9 cellular contexts compared by ENCODE assay signal in genomic region chr2:191246820-191247380, GRCh38. TPM values are rescaled to one million over a fixed set of nuclear protein-coding genes. Genes with fewer than 3 reads are reported as not detected.
DNase-seq lines count a peak whose midpoint lies in the region; ATAC-seq, FAIRE-seq and TF ChIP-seq lines count a peak whose summit lies in the region.
"Had no signal": no experiment of that assay in that cellular context is flagged by ENCODE, and none has a peak within 500 bp of the region (broad histone marks: within the 10 kb centered on the region; RNA-seq: fewer than 3 reads in every experiment).

No MANE protein-coding gene starts in this region.

- CTCF ChIA-PET in Calu3 (lab: Charles Lee): interaction anchor here (0.6 to 2.1 kb wide), 2 partner anchors 81 to 290 kb away, joined by 3 to 8 read pairs; no protein-coding TSS in a partner anchor

- no peak overlapping the region for H3K27ac ChIP-seq in SK-N-MC
- H3K27ac ChIP-seq in pancreas: peak overlapping the region; percentile 27 to 97 (median 83)

- H3K4me1 ChIP-seq in pancreas: peaks cover 19 to 46% (median 20%) of the 10 kb centered on the region in 3 donors

- no peak for TF ChIP-seq CTCF in Calu3 (IDR thresholded peaks at IDR 0.05; ENCODE audit: unreplicated experiment)
- no peak for TF ChIP-seq CTCF in fibroblast of villous mesenchyme (IDR thresholded peaks at IDR 0.05; ENCODE audit: insufficient read depth, low read depth, low read length)
- no peak for TF ChIP-seq CTCF in pancreas (IDR thresholded peaks at IDR 0.05)

- H3K4me3 ChIP-seq in SK-N-MC (peak overlapping the region; percentile 99), fibroblast of villous mesenchyme (ENCODE audit: low read depth, low read length) (peak overlapping the region; percentile 89), pancreas (peak overlapping the region in 2 of 4 donors; percentile 93 to 97)

- DNase-seq in Calu3 (no peak), SK-N-MC (ENCODE audit: low read depth, low spot score) (no peak), fibroblast of villous mesenchyme (ENCODE audit: low read depth) (peak; percentile 40), pancreas (no peak), NCI-H1694 treated with DMSO at 0.1 percent for 48 hours (lab: John Stamatoyannopoulos, UW) (no peak), T-helper 2 cell (no peak)
- DNase-seq: T-helper 9 cell had no signal

- peak overlapping the region; percentile 80 for H3K4me3 Mint-ChIP-seq in Calu3 (ENCODE audit: low read depth, unreplicated experiment)

- intact Hi-C loops in Calu3 (cut with micrococcal nuclease; ENCODE audit: unreplicated experiment) (loop anchor here (1.0 to 5.0 kb wide), 4 partner anchors 50 to 254 kb away; no protein-coding TSS in a partner anchor), pancreas (cut with DNase I) (loop anchor here in 1 of 3 donors (10.0 kb wide), 1 partner anchor 118 kb away; no protein-coding TSS in a partner anchor)

- no peak for FAIRE-seq in pancreas (lab: Jason Lieb, UNC)

- WGBS in pancreas, 2 donors: 15 to 19% methylated on average over 6 of the region's 6 CpGs

- H3K4me1 Mint-ChIP-seq in Calu3 (ENCODE audit: low read depth, unreplicated experiment): peaks cover 53% of the 10 kb centered on the region

- no peaks in the 10 kb centered on the region for H3K27me3 ChIP-seq in pancreas

- H3K27me3 Mint-ChIP-seq in Calu3 (ENCODE audit: unreplicated experiment): no peaks in the 10 kb centered on the region

- peak overlapping the region; percentile 95 for H3K27ac Mint-ChIP-seq in Calu3 (ENCODE audit: unreplicated experiment)

- H3K36me3 ChIP-seq in SK-N-MC (ENCODE audit: insufficient read depth, low read length) (no peaks in the 10 kb centered on the region), pancreas (no peaks in the 10 kb centered on the region)

- peak in 2 of 4 donors; percentile 5 to 12 for ATAC-seq in pancreas
- ATAC-seq in HG03280 (IDR thresholded peaks at IDR 0.05; ENCODE audit: unreplicated experiment): no peak
- no peak for ATAC-seq in GM21367 (IDR thresholded peaks at IDR 0.05; ENCODE audit: unreplicated experiment)

- BruUV-seq in Calu3 (replicated peaks; lab: Mats Ljungman, UMichigan): no TSS peak

- H3K9me3 ChIP-seq in SK-N-MC (ENCODE audit: low read depth, low read length): no peaks in the 10 kb centered on the region
- no peaks in the 10 kb centered on the region for H3K9me3 ChIP-seq in pancreas

- no peaks in the 10 kb centered on the region for H3K9me3 Mint-ChIP-seq in Calu3 (ENCODE audit: low read depth, unreplicated experiment)

- peak overlapping the region; percentile 78 for H3K9ac ChIP-seq in SK-N-MC (ENCODE audit: insufficient read length)

- peaks cover 34% of the 10 kb centered on the region for H3K36me3 Mint-ChIP-seq in Calu3 (ENCODE audit: insufficient read depth, unreplicated experiment)

RNA-seq across cellular contexts. Expression of gene MYO1B, which starts 1.7 kb away (rescaled TPM):
- total RNA-seq in Calu3 (2022) (56.7 and 64.5 TPM in 2 replicates), fibroblast of villous mesenchyme (137 and 177 TPM in 2 replicates), pancreas (100 to 1,000 TPM in 1 of 6 donors, 10 to 100 TPM in 5; 54.2 to 102 (median 58.4) TPM)
- polyA plus RNA-seq in pancreas: 10 to 100 TPM; 28.6 to 48.3 TPM
